ENCODE assay signal across 1 cellular context in the genomic region with DNA sequence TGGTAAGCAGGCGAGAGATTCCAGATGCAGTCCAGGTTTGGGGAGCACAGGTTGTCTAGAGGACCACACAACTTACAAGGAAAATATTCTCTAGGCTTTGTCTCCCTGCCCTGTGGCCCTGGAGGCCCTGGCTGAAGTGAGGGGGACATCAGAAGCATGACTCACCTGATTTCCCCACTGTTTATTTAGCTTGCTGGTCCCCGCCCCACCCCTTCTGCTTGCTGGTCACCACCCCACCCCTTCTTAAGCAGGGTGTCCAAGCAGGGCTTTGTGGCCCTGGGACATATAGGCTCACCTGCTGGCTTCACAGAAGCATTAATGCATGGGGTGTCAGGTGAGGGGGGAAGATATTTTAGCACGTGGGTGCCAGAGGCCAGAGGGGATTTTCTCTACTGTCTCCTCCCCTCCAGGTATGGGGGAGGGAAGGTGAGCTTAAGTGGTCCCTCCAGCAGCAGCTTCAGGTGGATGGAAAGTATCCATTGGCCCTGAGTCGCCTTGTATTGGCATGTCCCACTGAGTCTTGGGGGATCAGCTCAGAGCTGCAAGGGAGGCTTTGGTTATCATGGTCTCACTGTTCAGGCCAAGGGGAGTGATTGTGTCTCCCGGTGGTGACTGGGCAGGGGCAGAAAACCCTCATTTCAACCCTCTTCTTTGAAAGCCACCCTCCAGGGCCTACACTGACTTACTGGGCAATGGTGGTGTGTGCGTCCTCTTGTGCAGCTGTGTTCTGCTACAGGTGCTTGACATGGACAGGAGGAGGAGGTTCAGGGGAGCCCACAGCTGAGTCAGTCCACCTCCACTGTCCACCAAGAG.
TF ChIP-seq lines count a peak whose summit lies in the region.

No MANE protein-coding gene starts in this region.

TF ChIP-seq in SK-N-SH treated with all-trans-retinoic acid at 6 μM for 48 hours, 23 proteins besides CTCF, POLR2A, EP300 and RAD21 (continued from another document):
- TF ChIP-seq TCF4 (CRISPR knock-in tag; IDR thresholded peaks at IDR 0.05; ENCODE audit: borderline replicate concordance) (no peak), ZFP3 (CRISPR knock-in tag; IDR thresholded peaks at IDR 0.05) (no peak), CSDC2 (CRISPR knock-in tag; IDR thresholded peaks at IDR 0.05) (no peak), GLIS3 (CRISPR knock-in tag; IDR thresholded peaks at IDR 0.05) (no peak), PPARA (CRISPR knock-in tag; IDR thresholded peaks at IDR 0.05; ENCODE audit: borderline replicate concordance) (no peak), SNAI2 (CRISPR knock-in tag; IDR thresholded peaks at IDR 0.05) (no peak), ISL1 (CRISPR knock-in tag; IDR thresholded peaks at IDR 0.05) (no peak), TOX (CRISPR knock-in tag; IDR thresholded peaks at IDR 0.05; ENCODE audit: borderline replicate concordance) (no peak), ESRRG (CRISPR knock-in tag; IDR thresholded peaks at IDR 0.05) (no peak), ZNF70 (CRISPR knock-in tag; IDR thresholded peaks at IDR 0.05) (no peak)
- TF ChIP-seq, protein P1, sequence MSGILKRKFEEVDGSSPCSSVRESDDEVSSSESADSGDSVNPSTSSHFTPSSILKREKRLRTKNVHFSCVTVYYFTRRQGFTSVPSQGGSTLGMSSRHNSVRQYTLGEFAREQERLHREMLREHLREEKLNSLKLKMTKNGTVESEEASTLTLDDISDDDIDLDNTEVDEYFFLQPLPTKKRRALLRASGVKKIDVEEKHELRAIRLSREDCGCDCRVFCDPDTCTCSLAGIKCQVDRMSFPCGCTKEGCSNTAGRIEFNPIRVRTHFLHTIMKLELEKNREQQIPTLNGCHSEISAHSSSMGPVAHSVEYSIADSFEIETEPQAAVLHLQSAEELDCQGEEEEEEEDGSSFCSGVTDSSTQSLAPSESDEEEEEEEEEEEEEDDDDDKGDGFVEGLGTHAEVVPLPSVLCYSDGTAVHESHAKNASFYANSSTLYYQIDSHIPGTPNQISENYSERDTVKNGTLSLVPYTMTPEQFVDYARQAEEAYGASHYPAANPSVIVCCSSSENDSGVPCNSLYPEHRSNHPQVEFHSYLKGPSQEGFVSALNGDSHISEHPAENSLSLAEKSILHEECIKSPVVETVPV (CRISPR knock-in tag; IDR thresholded peaks at IDR 0.05): no peak
- TF ChIP-seq, protein P2, sequence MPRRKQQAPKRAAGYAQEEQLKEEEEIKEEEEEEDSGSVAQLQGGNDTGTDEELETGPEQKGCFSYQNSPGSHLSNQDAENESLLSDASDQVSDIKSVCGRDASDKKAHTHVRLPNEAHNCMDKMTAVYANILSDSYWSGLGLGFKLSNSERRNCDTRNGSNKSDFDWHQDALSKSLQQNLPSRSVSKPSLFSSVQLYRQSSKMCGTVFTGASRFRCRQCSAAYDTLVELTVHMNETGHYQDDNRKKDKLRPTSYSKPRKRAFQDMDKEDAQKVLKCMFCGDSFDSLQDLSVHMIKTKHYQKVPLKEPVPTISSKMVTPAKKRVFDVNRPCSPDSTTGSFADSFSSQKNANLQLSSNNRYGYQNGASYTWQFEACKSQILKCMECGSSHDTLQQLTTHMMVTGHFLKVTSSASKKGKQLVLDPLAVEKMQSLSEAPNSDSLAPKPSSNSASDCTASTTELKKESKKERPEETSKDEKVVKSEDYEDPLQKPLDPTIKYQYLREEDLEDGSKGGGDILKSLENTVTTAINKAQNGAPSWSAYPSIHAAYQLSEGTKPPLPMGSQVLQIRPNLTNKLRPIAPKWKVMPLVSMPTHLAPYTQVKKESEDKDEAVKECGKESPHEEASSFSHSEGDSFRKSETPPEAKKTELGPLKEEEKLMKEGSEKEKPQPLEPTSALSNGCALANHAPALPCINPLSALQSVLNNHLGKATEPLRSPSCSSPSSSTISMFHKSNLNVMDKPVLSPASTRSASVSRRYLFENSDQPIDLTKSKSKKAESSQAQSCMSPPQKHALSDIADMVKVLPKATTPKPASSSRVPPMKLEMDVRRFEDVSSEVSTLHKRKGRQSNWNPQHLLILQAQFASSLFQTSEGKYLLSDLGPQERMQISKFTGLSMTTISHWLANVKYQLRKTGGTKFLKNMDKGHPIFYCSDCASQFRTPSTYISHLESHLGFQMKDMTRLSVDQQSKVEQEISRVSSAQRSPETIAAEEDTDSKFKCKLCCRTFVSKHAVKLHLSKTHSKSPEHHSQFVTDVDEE (CRISPR knock-in tag; IDR thresholded peaks at IDR 0.05): no peak
